In the genomic region with DNA sequence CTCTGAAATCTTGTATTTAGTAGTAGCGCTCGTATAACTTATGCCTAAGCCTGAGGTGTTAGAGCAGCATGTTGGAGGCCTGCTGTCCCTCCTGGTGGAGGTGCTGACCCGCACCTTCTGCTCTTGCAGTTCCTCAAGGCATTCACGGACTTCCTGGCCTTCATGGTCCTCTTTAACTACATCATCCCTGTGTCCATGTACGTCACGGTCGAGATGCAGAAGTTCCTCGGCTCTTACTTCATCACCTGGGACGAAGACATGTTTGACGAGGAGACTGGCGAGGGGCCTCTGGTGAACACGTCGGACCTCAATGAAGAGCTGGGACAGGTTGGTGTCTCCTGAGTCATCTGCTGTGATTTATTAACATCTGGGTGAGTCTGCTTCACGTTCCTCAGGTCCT, we compare ENCODE assay signal across 27 cellular contexts.
A peak's percentile ranks its signal among the peaks of the same experiment; 100 is the strongest.
DNase-seq lines count a peak whose midpoint lies in the region; ATAC-seq, FAIRE-seq and TF ChIP-seq lines count a peak whose summit lies in the region.
"Had no signal": no experiment of that assay in that cellular context is flagged by ENCODE, and none has a peak within 500 bp of the region (broad histone marks: within the 10 kb centered on the region; RNA-seq: fewer than 3 reads in every experiment).

No MANE protein-coding gene starts in this region.

- no peaks in the 10 kb centered on the region for H4K20me1 ChIP-seq in osteoblast (ENCODE audit: insufficient read depth, low read length)

- H3K9me3 ChIP-seq in osteoblast (ENCODE audit: low read depth, low read length), result no peaks in the 10 kb centered on the region
- H3K9me3 ChIP-seq: A549; BE2C; BLaER1 treated with 17β-estradiol and CSF1 and Interleukin-3, amounts not matched to agents 10 nM and 100 nM had no signal

- H3K9me3 Mint-ChIP-seq in endothelial cell (ENCODE audit: unreplicated experiment) (no peaks in the 10 kb centered on the region), neural crest cell (no peaks in the 10 kb centered on the region)
- H3K9me3 Mint-ChIP-seq: CD4-positive, alpha-beta T cell; CD8-positive, alpha-beta memory T cell had no signal

- H3K36me3 ChIP-seq in bronchial epithelial cell (ENCODE audit: control insufficient read depth, insufficient read depth, low read length), result peaks cover 4% of the 10 kb centered on the region
- H3K36me3 ChIP-seq in osteoblast (ENCODE audit: insufficient read depth, low read length), result peaks cover 3% of the 10 kb centered on the region

- no peak overlapping the region for H3K4me3 ChIP-seq in bronchial epithelial cell (ENCODE audit: low read depth, low read length)
- H3K4me3 ChIP-seq in osteoblast (ENCODE audit: insufficient read depth, low read length), result no peak overlapping the region
- H3K4me3 ChIP-seq: A549; BLaER1 treated with 17β-estradiol and CSF1 and Interleukin-3, amounts not matched to agents 10 nM and 100 nM; GM12878; GM23248 had no signal

- DNase-seq in bronchial epithelial cell (ENCODE audit: low read depth), result no peak
- no peak for DNase-seq in endothelial cell (ENCODE audit: low spot score)
- DNase-seq in neural crest cell (ENCODE audit: low read depth, low spot score), result no peak
- DNase-seq in sciatic nerve (ENCODE audit: low spot score), result peak; percentile 6
- no peak for DNase-seq in osteoblast (ENCODE audit: insufficient read length, low spot score, missing footprints)
- no peak for DNase-seq in RKO (ENCODE audit: low spot score)
- DNase-seq in glomerular visceral epithelial cell (ENCODE audit: extremely low spot score), result no peak
- DNase-seq: 8988T; ACHN; AML-193; BE2C; CD4-positive, alpha-beta T cell; CD8-positive, alpha-beta memory T cell; DMS 273 treated with DMSO at 0.1 percent for 48 hours; DMS79; EL; GDM1; GM23248; H7; HCEC 1CT had no signal

- H3K4me2 ChIP-seq in osteoblast (ENCODE audit: insufficient read depth, low read length), result no peak overlapping the region
- H3K4me2 ChIP-seq: A549; BLaER1 treated with 17β-estradiol and CSF1 and Interleukin-3, amounts not matched to agents 10 nM and 100 nM had no signal

- H3K36me3 Mint-ChIP-seq in endothelial cell (ENCODE audit: low read depth, unreplicated experiment) (peaks cover 76% of the 10 kb centered on the region), neural crest cell (ENCODE audit: low read depth) (peaks cover 27% of the 10 kb centered on the region)

- H2AFZ ChIP-seq in osteoblast (ENCODE audit: low read length), result no peak overlapping the region
- H2AFZ ChIP-seq: GM23248 had no signal

- no peak overlapping the region for H3K27ac ChIP-seq in osteoblast (ENCODE audit: low read depth, low read length)
- H3K27ac ChIP-seq: A549; BLaER1 treated with 17β-estradiol and CSF1 and Interleukin-3, amounts not matched to agents 10 nM and 100 nM; GM23248 had no signal

- no peak for ATAC-seq in sciatic nerve
- ATAC-seq: A549, GM12878 had no signal

- H3K27ac Mint-ChIP-seq in endothelial cell (ENCODE audit: unreplicated experiment) (no peak overlapping the region), neural crest cell (ENCODE audit: unreplicated experiment) (peak overlapping the region; percentile 35)
- H3K27ac Mint-ChIP-seq: CD4-positive, alpha-beta T cell had no signal

- H3K4me1 ChIP-seq in osteoblast (ENCODE audit: insufficient read depth, low read length), result no peaks in the 10 kb centered on the region
- H3K4me1 ChIP-seq: A549, BE2C had no signal

- FAIRE-seq in bronchial epithelial cell (lab: Jason Lieb, UNC), result peak; percentile 55
- FAIRE-seq: A549, D721Med, GM12878, GM19239, H1 had no signal

- no peak for TF ChIP-seq CTCF in bronchial epithelial cell (IDR thresholded peaks at IDR 0.05; ENCODE audit: insufficient read depth, low read length, severe bottlenecking)
- TF ChIP-seq CTCF in endothelial cell (IDR thresholded peaks at IDR 0.05; ENCODE audit: unreplicated experiment), result no peak
- TF ChIP-seq CTCF in neural crest cell (conservative IDR thresholded peaks at IDR 0.05), result no peak
- TF ChIP-seq CTCF in osteoblast (IDR thresholded peaks at IDR 0.05; ENCODE audit: extremely low read depth, low read depth, low read length), result no peak

- H3K27me3 Mint-ChIP-seq in endothelial cell (ENCODE audit: unreplicated experiment), result peaks cover 16% of the 10 kb centered on the region
- H3K27me3 Mint-ChIP-seq in neural crest cell (ENCODE audit: low read depth), result no peaks in the 10 kb centered on the region
- H3K27me3 Mint-ChIP-seq: CD4-positive, alpha-beta T cell; CD8-positive, alpha-beta memory T cell had no signal

- H3K27me3 ChIP-seq in bronchial epithelial cell (ENCODE audit: control insufficient read depth, insufficient read depth, low read length) (no peaks in the 10 kb centered on the region), osteoblast (ENCODE audit: insufficient read depth, low read length) (no peaks in the 10 kb centered on the region)
- H3K27me3 ChIP-seq: BE2C; BLaER1 treated with 17β-estradiol and CSF1 and Interleukin-3, amounts not matched to agents 10 nM and 100 nM had no signal

- H3K4me1 Mint-ChIP-seq in endothelial cell (ENCODE audit: unreplicated experiment) (peaks cover 38% of the 10 kb centered on the region), neural crest cell (no peaks in the 10 kb centered on the region)
- H3K4me1 Mint-ChIP-seq: CD14-positive monocyte; CD8-positive, alpha-beta memory T cell had no signal

- H3K4me3 Mint-ChIP-seq in endothelial cell (ENCODE audit: unreplicated experiment) (peak overlapping the region; percentile 11), neural crest cell (no peak overlapping the region)
- H3K4me3 Mint-ChIP-seq: CD14-positive monocyte; CD4-positive, alpha-beta T cell; CD8-positive, alpha-beta memory T cell had no signal

- no peaks in the 10 kb centered on the region for H3K79me2 ChIP-seq in osteoblast (ENCODE audit: insufficient read depth, low read length)

- intact Hi-C loops in sciatic nerve (cut with DNase I), result no loop called here
